ENCODE assay signal across 15 cellular contexts in genomic region chrY:19559161-19559560, GRCh38.
DNase-seq lines count a peak whose midpoint lies in the region; ATAC-seq and TF ChIP-seq lines count a peak whose summit lies in the region.
"Had no signal": no experiment of that assay in that cellular context is flagged by ENCODE, and none has a peak within 500 bp of the region (broad histone marks: within the 10 kb centered on the region; RNA-seq: fewer than 3 reads in every experiment).

No MANE protein-coding gene starts in this region.

- H3K4me1 Mint-ChIP-seq in activated CD4-positive, alpha-beta memory T cell treated with anti-CD3 and anti-CD28 coated beads for 36 hours (ENCODE audit: low read depth) = no peaks in the 10 kb centered on the region

- no peaks in the 10 kb centered on the region for H3K27me3 Mint-ChIP-seq in activated CD4-positive, alpha-beta memory T cell treated with anti-CD3 and anti-CD28 coated beads for 36 hours

- POLR2A ChIA-PET in activated CD4-positive, alpha-beta memory T cell treated with anti-CD3 and anti-CD28 coated beads for 36 hours (lab: Charles Lee) = no interaction called here

- TF ChIP-seq CTCF in choroid plexus epithelial cell (conservative IDR thresholded peaks at IDR 0.05; ENCODE audit: low read depth, low read length) = no peak

- CTCF ChIA-PET in activated CD4-positive, alpha-beta memory T cell treated with anti-CD3 and anti-CD28 coated beads for 36 hours (lab: Charles Lee) = no interaction called here

- no peak overlapping the region for H3K27ac Mint-ChIP-seq in activated CD4-positive, alpha-beta memory T cell treated with anti-CD3 and anti-CD28 coated beads for 36 hours

- no peak overlapping the region for H3K27ac ChIP-seq in caudate nucleus (ENCODE audit: low read depth, low read length)
- H3K27ac ChIP-seq: BLaER1 treated with 17β-estradiol and CSF1 and Interleukin-3, amounts not matched to agents 10 nM and 100 nM had no signal

- intact Hi-C loops in activated CD4-positive, alpha-beta memory T cell treated with anti-CD3 and anti-CD28 coated beads for 36 hours (cut with micrococcal nuclease) = no loop called here

- H3K9me3 Mint-ChIP-seq in activated CD4-positive, alpha-beta memory T cell treated with anti-CD3 and anti-CD28 coated beads for 36 hours = no peaks in the 10 kb centered on the region

- peak; percentile 6 for DNase-seq in Daoy (ENCODE audit: low read depth)
- peak; percentile 64 for DNase-seq in HT1080 (ENCODE audit: low read depth)
- peak; percentile 56 for DNase-seq in choroid plexus epithelial cell (ENCODE audit: low read depth)
- DNase-seq in kidney glomerular epithelial cell (lab: John Stamatoyannopoulos, UW) = peak; percentile 0
- DNase-seq in activated CD4-positive, alpha-beta memory T cell treated with anti-CD3 and anti-CD28 coated beads for 36 hours = no peak
- DNase-seq in caudate nucleus (lab: John Stamatoyannopoulos, UW) = no peak
- no peak for DNase-seq in AML-193 (lab: John Stamatoyannopoulos, UW)
- DNase-seq: DMS 273 treated with DMSO at 0.1 percent for 48 hours, H7, NCI-H1092 treated with DMSO at 0.1 percent for 48 hours, NCI-H1694 treated with DMSO at 0.1 percent for 48 hours, PC-3, SHP77 had no signal

- no peak for ATAC-seq in HG02852 (IDR thresholded peaks at IDR 0.05; ENCODE audit: unreplicated experiment)
- ATAC-seq: PC-3 had no signal

- no peak overlapping the region for H3K4me3 ChIP-seq in choroid plexus epithelial cell (ENCODE audit: low read depth, low read length)
- H3K4me3 ChIP-seq: BLaER1 treated with 17β-estradiol and CSF1 and Interleukin-3, amounts not matched to agents 10 nM and 100 nM had no signal

- no peak overlapping the region for H3K4me3 Mint-ChIP-seq in activated CD4-positive, alpha-beta memory T cell treated with anti-CD3 and anti-CD28 coated beads for 36 hours

- peaks cover 4% of the 10 kb centered on the region for H3K36me3 Mint-ChIP-seq in activated CD4-positive, alpha-beta memory T cell treated with anti-CD3 and anti-CD28 coated beads for 36 hours

Comparison
In these comparisons a context has a peak if more than half of its experiments do, and no peak if none do; other contexts are left out.
1. DNase-seq: peak in Daoy (single experiment), HT1080 (single experiment), choroid plexus epithelial cell (single experiment) and kidney glomerular epithelial cell (single experiment); none in activated CD4-positive, alpha-beta memory T cell treated with anti-CD3 and anti-CD28 coated beads for 36 hours (single experiment), caudate nucleus (0 of 61) and AML-193 (0 of 2).